ENCODE assay signal across 2 cellular contexts in genomic region chr3:177283983-177284382, GRCh38.
TF ChIP-seq lines count a peak whose summit lies in the region.

No MANE protein-coding gene starts in this region.

TF ChIP-seq in A549, 52 proteins besides CTCF, POLR2A, EP300 and RAD21 (continued from another document):
- TF ChIP-seq RFX5 (IDR thresholded peaks at IDR 0.05) = no peak
- no peak for TF ChIP-seq HOXB5 (CRISPR knock-in tag; IDR thresholded peaks at IDR 0.05)
- TF ChIP-seq HES2 (IDR thresholded peaks at IDR 0.05) = no peak
- TF ChIP-seq BHLHE40 (IDR thresholded peaks at IDR 0.05; ENCODE audit: low read depth, low read length) = no peak
- no peak for TF ChIP-seq EHF (CRISPR knock-in tag; IDR thresholded peaks at IDR 0.05)
- TF ChIP-seq HDAC2 (IDR thresholded peaks at IDR 0.05) = no peak
- no peak for TF ChIP-seq POLR2AphosphoS2 (conservative IDR thresholded peaks at IDR 0.05; ENCODE audit: low read length)
- TF ChIP-seq HOXB13 (CRISPR knock-in tag; IDR thresholded peaks at IDR 0.05; ENCODE audit: low read depth) = no peak
- TF ChIP-seq CHD4 (IDR thresholded peaks at IDR 0.05; ENCODE audit: borderline replicate concordance) = no peak
- no peak for TF ChIP-seq JUNB (IDR thresholded peaks at IDR 0.05)

TF ChIP-seq in WTC11, 78 proteins besides CTCF, POLR2A, EP300 and RAD21 (continued from another document):
- TF ChIP-seq ZNF281 (CRISPR knock-in tag; IDR thresholded peaks at IDR 0.05) = no peak
- no peak for TF ChIP-seq FOXK1 (CRISPR knock-in tag; IDR thresholded peaks at IDR 0.05)
- no peak for TF ChIP-seq E2F5 (CRISPR knock-in tag; IDR thresholded peaks at IDR 0.05)
- no peak for TF ChIP-seq E2F1 (CRISPR knock-in tag; IDR thresholded peaks at IDR 0.05)
- no peak for TF ChIP-seq ERG (CRISPR knock-in tag; IDR thresholded peaks at IDR 0.05)
- no peak for TF ChIP-seq USF1 (CRISPR knock-in tag; IDR thresholded peaks at IDR 0.05)
- TF ChIP-seq ZMAT4 (CRISPR knock-in tag; IDR thresholded peaks at IDR 0.05) = no peak
- TF ChIP-seq NR1H2 (CRISPR knock-in tag; IDR thresholded peaks at IDR 0.05) = no peak
- TF ChIP-seq ELF4 (CRISPR knock-in tag; IDR thresholded peaks at IDR 0.05; ENCODE audit: low read depth) = no peak
TF ChIP-seq in WTC11: peak in this region for 0.
